In genomic region chr6:118641042-118641441, GRCh38 we compare ENCODE assay signal across 19 cellular contexts.
"Had no signal": no experiment of that assay in that cellular context is flagged by ENCODE, and none has a peak within 500 bp of the region (broad histone marks: within the 10 kb centered on the region; RNA-seq: fewer than 3 reads in every experiment).

No MANE protein-coding gene starts in this region.

- H3K9me3 Mint-ChIP-seq: activated naive CD4-positive, alpha-beta T cell treated with anti-CD3 and anti-CD28 coated beads, Interleukin-2, amount 10 ng/mL, durations not matched to agents 7 days and 5 days; dendritic cell treated with granulocyte-macrophage colony-stimulating factor and Interleukin-4, amounts not matched to agents 40 ng/mL and 50 ng/mL, for 4 days; natural killer cell treated with Interleukin-12 subunit alpha and Interleukin-12 subunit beta and Interleukin-15 and Interleukin-18, amount 100 ng/mL, for 72 hours had no signal

- H3K36me3 Mint-ChIP-seq: natural killer cell treated with Interleukin-12 subunit alpha and Interleukin-12 subunit beta and Interleukin-15 and Interleukin-18, amount 100 ng/mL, for 72 hours had no signal

- ATAC-seq: left lung; natural killer cell treated with Interleukin-12 subunit alpha and Interleukin-12 subunit beta and Interleukin-15 and Interleukin-18, amount 100 ng/mL, for 72 hours; psoas muscle; right cardiac atrium; stimulated activated naive CD8-positive, alpha-beta T cell treated with anti-CD3 and anti-CD28 coated beads, Interleukin-15, Interleukin-2, amounts not matched to agents 100 U/mL and 50 U/mL, for 24 hours; upper lobe of right lung had no signal

- H3K27me3 Mint-ChIP-seq: activated naive CD4-positive, alpha-beta T cell treated with anti-CD3 and anti-CD28 coated beads, Interleukin-2, amount 10 ng/mL, durations not matched to agents 7 days and 5 days; dendritic cell treated with granulocyte-macrophage colony-stimulating factor and Interleukin-4, amounts not matched to agents 40 ng/mL and 50 ng/mL, for 4 days; natural killer cell treated with Interleukin-12 subunit alpha and Interleukin-12 subunit beta and Interleukin-15 and Interleukin-18, amount 100 ng/mL, for 72 hours had no signal

- H3K27ac Mint-ChIP-seq: activated naive CD4-positive, alpha-beta T cell treated with anti-CD3 and anti-CD28 coated beads, Interleukin-2, amount 10 ng/mL, durations not matched to agents 7 days and 5 days; dendritic cell treated with granulocyte-macrophage colony-stimulating factor and Interleukin-4, amounts not matched to agents 40 ng/mL and 50 ng/mL, for 4 days; natural killer cell treated with Interleukin-12 subunit alpha and Interleukin-12 subunit beta and Interleukin-15 and Interleukin-18, amount 100 ng/mL, for 72 hours had no signal

- DNase-seq: activated CD4-positive, alpha-beta T cell treated with anti-CD3 and anti-CD28 coated beads, Interleukin-2, amount 50 U/mL, for 1 hour; activated CD4-positive, CD25-positive, alpha-beta regulatory T cell treated with anti-CD3 and anti-CD28 coated beads, Interleukin-2, amount 50 U/mL, for 72 hours; activated CD8-positive, alpha-beta memory T cell treated with anti-CD3 and anti-CD28 coated beads, Interleukin-2, amount 50 U/mL, for 48 hours; activated naive CD4-positive, alpha-beta T cell treated with anti-CD3 and anti-CD28 coated beads, Interleukin-2, amount 10 ng/mL, durations not matched to agents 7 days and 5 days; activated T-cell treated with anti-CD3 and anti-CD28 coated beads, Interleukin-2, amount 50 U/mL, for 48 hours; effector CD4-positive, alpha-beta T cell; foreskin melanocyte; left lung; midbrain; ovary; psoas muscle; right cardiac atrium; stimulated activated CD4-positive, alpha-beta T cell treated with anti-CD3 and anti-CD28 coated beads, Interleukin-4, amount 100 ng/mL, for 24 hours; stimulated activated naive CD8-positive, alpha-beta T cell treated with anti-CD3 and anti-CD28 coated beads, Interleukin-15, Interleukin-2, amounts not matched to agents 100 U/mL and 50 U/mL, for 24 hours; thyroid gland; upper lobe of right lung; WERI-Rb-1 had no signal

- H3K4me3 Mint-ChIP-seq: activated naive CD4-positive, alpha-beta T cell treated with anti-CD3 and anti-CD28 coated beads, Interleukin-2, amount 10 ng/mL, durations not matched to agents 7 days and 5 days; dendritic cell treated with granulocyte-macrophage colony-stimulating factor and Interleukin-4, amounts not matched to agents 40 ng/mL and 50 ng/mL, for 4 days; natural killer cell treated with Interleukin-12 subunit alpha and Interleukin-12 subunit beta and Interleukin-15 and Interleukin-18, amount 100 ng/mL, for 72 hours had no signal
